ENCODE assay signal across 7 cellular contexts in the genomic region with DNA sequence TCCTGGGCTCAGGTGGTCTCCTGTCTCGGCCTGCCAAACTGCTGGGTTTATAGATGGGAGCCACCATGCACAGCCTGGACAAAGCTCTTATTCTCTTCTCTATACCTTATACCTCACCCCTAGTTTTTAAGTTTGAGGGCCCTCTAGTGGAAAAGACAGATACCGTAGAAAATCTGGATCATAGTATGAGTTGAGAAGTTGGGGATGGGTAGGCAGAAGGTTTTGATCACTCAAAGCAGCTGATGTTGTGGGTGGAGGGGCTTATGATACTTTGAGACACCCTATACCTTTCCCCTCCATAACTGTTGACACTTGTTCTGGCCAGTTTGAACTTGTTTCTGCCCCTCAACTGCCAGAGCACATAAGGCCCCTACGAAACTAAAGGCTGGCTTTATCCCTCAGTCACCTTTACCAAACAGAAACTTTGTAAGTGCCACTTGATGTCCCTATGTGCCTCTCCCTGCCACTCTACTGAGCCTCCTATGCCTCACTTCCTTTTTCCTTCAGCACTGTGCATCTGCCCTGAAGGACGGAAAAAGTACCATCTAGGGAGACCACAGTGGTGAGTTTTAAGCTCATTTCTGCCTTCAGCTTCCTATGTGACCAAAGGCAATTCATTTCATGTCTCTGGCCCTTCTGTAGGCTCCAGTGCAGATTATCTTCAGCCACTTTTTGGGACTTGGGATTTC. TPM values are rescaled to one million over a fixed set of nuclear protein-coding genes. Genes with fewer than 3 reads are reported as not detected.
DNase-seq lines count a peak whose midpoint lies in the region; ATAC-seq and TF ChIP-seq lines count a peak whose summit lies in the region.

No MANE protein-coding gene starts in this region.

- no peak overlapping the region for H3K4me2 ChIP-seq in DOHH2 (ENCODE audit: low read length)

- peaks cover 8% of the 10 kb centered on the region; the same call in 1 of the 2 replicates for H3K36me3 ChIP-seq in DOHH2 (ENCODE audit: control insufficient read depth, low read length)
- no peaks in the 10 kb centered on the region for H3K36me3 ChIP-seq in gastrocnemius medialis

- peaks cover 7% of the 10 kb centered on the region for H3K36me3 Mint-ChIP-seq in central memory CD8-positive, alpha-beta T cell (ENCODE audit: insufficient read depth)

- TF ChIP-seq CTCF in DOHH2 (IDR thresholded peaks at IDR 0.05; ENCODE audit: low read depth, low read length, poor library complexity, severe bottlenecking) (peak; percentile 58), gastrocnemius medialis (IDR thresholded peaks at IDR 0.05 in 4 of 5, conservative IDR thresholded peaks at IDR 0.05 in 1 of 5) (no peak)

- H3K9me3 ChIP-seq in DOHH2 (ENCODE audit: control insufficient read depth, insufficient read depth, low read length) (no peaks in the 10 kb centered on the region), gastrocnemius medialis (no peaks in the 10 kb centered on the region)

- intact Hi-C loops in gastrocnemius medialis (cut with DNase I; ENCODE audit: low total_unique reads), result no loop called here

- H3K27me3 Mint-ChIP-seq in central memory CD8-positive, alpha-beta T cell, result no peaks in the 10 kb centered on the region

- no peaks in the 10 kb centered on the region for H3K27me3 ChIP-seq in DOHH2 (ENCODE audit: control insufficient read depth, low read length)
- no peaks in the 10 kb centered on the region for H3K27me3 ChIP-seq in gastrocnemius medialis

- DNase-seq in NCI-H69 (lab: John Stamatoyannopoulos, UW) (peak; percentile 58), gastrocnemius medialis (no peak), OCI-M2 (lab: John Stamatoyannopoulos, UW; ENCODE audit: unreplicated experiment) (no peak), NCI-H2107 (lab: John Stamatoyannopoulos, UW) (no peak)
- no peak for DNase-seq in central memory CD8-positive, alpha-beta T cell (ENCODE audit: low spot score in 2 of 2)

- H3K27ac Mint-ChIP-seq in central memory CD8-positive, alpha-beta T cell (ENCODE audit: low read depth), result peak overlapping the region; percentile 42

- peaks cover 92% of the 10 kb centered on the region for H3K79me2 ChIP-seq in DOHH2 (ENCODE audit: control insufficient read depth, low read length)

- in situ Hi-C loops in gastrocnemius medialis (cut with MboI; ENCODE audit: low sequenced_read_pairs in 4 of 4), result no loop called here

- peaks cover 14% of the 10 kb centered on the region for H3K4me1 ChIP-seq in DOHH2 (ENCODE audit: control insufficient read depth, low read length)
- peaks cover 69 to 73% of the 10 kb centered on the region in 2 donors for H3K4me1 ChIP-seq in gastrocnemius medialis

- H4K20me1 ChIP-seq in DOHH2 (ENCODE audit: control insufficient read depth, insufficient read depth, low read depth, low read length), result peaks cover 40% of the 10 kb centered on the region

- H3K27ac ChIP-seq in DOHH2 (ENCODE audit: low read depth, low read length) (no peak overlapping the region), gastrocnemius medialis (peak overlapping the region in 3 of 4 donors; percentile 69 to 77 (median 70))

- peaks cover 89% of the 10 kb centered on the region for H3K4me1 Mint-ChIP-seq in central memory CD8-positive, alpha-beta T cell

- no peaks in the 10 kb centered on the region for H3K9me3 Mint-ChIP-seq in central memory CD8-positive, alpha-beta T cell

- H3F3A ChIP-seq in DOHH2 (ENCODE audit: control insufficient read depth, insufficient read depth), result no peaks in the 10 kb centered on the region

- peak; percentile 45 for ATAC-seq in GM21825 (IDR thresholded peaks at IDR 0.05; ENCODE audit: unreplicated experiment)
- peak; percentile 57 for ATAC-seq in central memory CD8-positive, alpha-beta T cell (replicated peaks; ENCODE audit: extremely low read depth, poor library complexity, severe bottlenecking)
- ATAC-seq in gastrocnemius medialis, result peak in 1 of 2 donors; percentile 16

- H3K4me3 ChIP-seq in DOHH2 (ENCODE audit: low read length) (no peak overlapping the region), gastrocnemius medialis (no peak overlapping the region)

- no peak overlapping the region for H3K4me3 Mint-ChIP-seq in central memory CD8-positive, alpha-beta T cell

- no peak for TF ChIP-seq POLR2A in gastrocnemius medialis (IDR thresholded peaks at IDR 0.05)

- no peaks in the 10 kb centered on the region for H3K9me2 ChIP-seq in DOHH2 (replicated peaks; ENCODE audit: control insufficient read depth, low read length)

RNA-seq across cellular contexts. Expression of gene RALY, which starts 28.6 kb away (rescaled TPM):
- total RNA-seq in gastrocnemius medialis, result 100 to 1,000 TPM in 2 of 4 donors, 10 to 100 TPM in 2; 69.0 to 119 (median 93.1) TPM
